8 cellular contexts compared by ENCODE assay signal in genomic region chr6:144006731-144007454, GRCh38. TPM values are rescaled to one million over a fixed set of nuclear protein-coding genes. Genes with fewer than 3 reads are reported as not detected.
DNase-seq lines count a peak whose midpoint lies in the region; ATAC-seq and TF ChIP-seq lines count a peak whose summit lies in the region.

No MANE protein-coding gene starts in this region.

- POLR2A ChIA-PET in MCF 10A (lab: Yijun Ruan, JAX), result interaction anchor here (0.7 to 2.1 kb wide), 12 partner anchors 8 to 1081 kb away, joined by 3 to 9 read pairs (median 4); partner anchors contain the start of gene LTV1

- H3K4me1 Mint-ChIP-seq in MCF 10A (ENCODE audit: insufficient read depth, unreplicated experiment), result no peaks in the 10 kb centered on the region

- no peaks in the 10 kb centered on the region for H3K27me3 Mint-ChIP-seq in MCF 10A (ENCODE audit: insufficient read depth, unreplicated experiment)

- TSS peak; percentile 99 for BruUV-seq in MCF 10A (replicated peaks; lab: Mats Ljungman, UMichigan)

- H3K9me3 ChIP-seq in right lobe of liver (no peaks in the 10 kb centered on the region), tibial artery (no peaks in the 10 kb centered on the region)

- H3K36me3 ChIP-seq in right lobe of liver (no peaks in the 10 kb centered on the region), tibial artery (no peaks in the 10 kb centered on the region)

- ATAC-seq in right lobe of liver, result peak in 1 of 4 donors; percentile 30

- no peaks in the 10 kb centered on the region for H3K36me3 Mint-ChIP-seq in MCF 10A (ENCODE audit: insufficient read depth, unreplicated experiment)

- no peaks in the 10 kb centered on the region for H3K9me3 Mint-ChIP-seq in MCF 10A (ENCODE audit: unreplicated experiment)

- peak overlapping the region; percentile 90 for H3K27ac Mint-ChIP-seq in MCF 10A (ENCODE audit: low read depth, unreplicated experiment)

- peak; percentile 54 for DNase-seq in AG10803 (ENCODE audit: low read depth)
- DNase-seq in HuH-7.5 (ENCODE audit: low spot score), result peak; percentile 34
- peak; percentile 47 for DNase-seq in MCF 10A (ENCODE audit: unreplicated experiment)
- DNase-seq in right lobe of liver, result no peak
- peak in 1 of 2 donors; percentile 67 for DNase-seq in tibial artery
- no peak for DNase-seq in GM19240 (ENCODE audit: insufficient read length, low spot score)
- no peak for DNase-seq in COR-L47 (lab: John Stamatoyannopoulos, UW)
- no peak for DNase-seq in activated CD4-positive, CD25-positive, alpha-beta regulatory T cell (lab: John Stamatoyannopoulos, UW)

- TF ChIP-seq CTCF in AG10803 (conservative IDR thresholded peaks at IDR 0.05; ENCODE audit: low read length) (no peak), MCF 10A (IDR thresholded peaks at IDR 0.05; ENCODE audit: unreplicated experiment) (no peak), right lobe of liver (IDR thresholded peaks at IDR 0.05) (no peak), tibial artery (IDR thresholded peaks at IDR 0.05) (no peak)

- H3K27me3 ChIP-seq in right lobe of liver (no peaks in the 10 kb centered on the region), tibial artery (no peaks in the 10 kb centered on the region)

- peak overlapping the region; percentile 84 for H3K4me3 Mint-ChIP-seq in MCF 10A (ENCODE audit: unreplicated experiment)

- H3K4me1 ChIP-seq in right lobe of liver, result no peaks in the 10 kb centered on the region
- H3K4me1 ChIP-seq in tibial artery, result peaks cover 0 to 5% (median 0%) of the 10 kb centered on the region in 4 donors

- peak overlapping the region; percentile 54 for H3K4me3 ChIP-seq in AG10803 (ENCODE audit: low read length)
- peak overlapping the region in 2 of 3 donors; percentile 28 to 42 for H3K4me3 ChIP-seq in right lobe of liver
- peak overlapping the region; percentile 61 to 62 for H3K4me3 ChIP-seq in tibial artery

- CTCF ChIA-PET in MCF 10A (lab: Yijun Ruan, JAX), result interaction anchor here (0.6 to 2.0 kb wide), 3 partner anchors 53 to 327 kb away, joined by 3 to 7 read pairs (median 3); no protein-coding TSS in a partner anchor

- WGBS in right lobe of liver (ENCODE audit: insufficient coverage, low coverage, low lambda C conversion rate, missing lambda C conversion rate), result 46% methylated on average over 21 of the region's 21 CpGs

- intact Hi-C loops in MCF 10A (cut with micrococcal nuclease) (loop anchor here (10.0 kb wide), 2 partner anchors 162 to 332 kb away; partner anchors contain the start of genes LTV1 and PHACTR2), right lobe of liver (cut with DNase I) (no loop called here), tibial artery (cut with DNase I; ENCODE audit: low total_unique reads) (no loop called here)

- TF ChIP-seq POLR2A in right lobe of liver (IDR thresholded peaks at IDR 0.05), result no peak

- no peak overlapping the region for H3K27ac ChIP-seq in right lobe of liver
- H3K27ac ChIP-seq in tibial artery, result peak overlapping the region; percentile 74 to 75

RNA-seq across cellular contexts. Expression of gene PLAGL1, which starts 1.2 kb away (rescaled TPM):
- 46.4 and 52.1 TPM in 2 replicates for total RNA-seq in MCF 10A (2022)
- total RNA-seq in right lobe of liver, result 1 to 10 TPM in 5 of 6 experiments, under 1 TPM in 1; 0.74 to 3.2 (median 1.6) TPM

Comparison
In these comparisons a context has a peak if more than half of its experiments do, and no peak if none do; other contexts are left out.
1. DNase-seq: peak in AG10803 (single experiment), HuH-7.5 (single experiment) and MCF 10A (single experiment); none in right lobe of liver (0 of 3), GM19240 (single experiment), COR-L47 (single experiment) and activated CD4-positive, CD25-positive, alpha-beta regulatory T cell (0 of 4).
2. H3K27ac ChIP-seq: peak in tibial artery (2 of 2); none in right lobe of liver (0 of 3).
3. RNA of gene PLAGL1, which starts 1.2 kb away (total RNA-seq): 46.4 to 52.1 TPM in MCF 10A; 0.74 to 3.2 TPM in right lobe of liver; every median in the first group is over 10 times any median in the second.
4. Peak in every context shown above with its lines, with median percentiles within 50 percentile points of each other: H3K4me3 ChIP-seq.